15 cellular contexts compared by ENCODE assay signal in genomic region chr9:17318821-17319320, GRCh38.
"Had no signal": no experiment of that assay in that cellular context is flagged by ENCODE, and none has a peak within 500 bp of the region (broad histone marks: within the 10 kb centered on the region; RNA-seq: fewer than 3 reads in every experiment).

No MANE protein-coding gene starts in this region.

- H3K4me3 ChIP-seq: ascending aorta, tibial artery had no signal

- ATAC-seq: esophagus mucosa; stimulated activated naive B cell treated with anti-CD40 and anti-IgM and Interleukin-4, amounts not matched to agents 10 μg/mL and 1 μg/mL and 100 μg/mL, for 72 hours had no signal

- H3K27me3 ChIP-seq: ascending aorta, tibial artery had no signal

- H3K4me1 ChIP-seq: ascending aorta, tibial artery had no signal

- H3K27ac ChIP-seq: ascending aorta, tibial artery had no signal

- H3K9me3 ChIP-seq: ascending aorta, tibial artery had no signal

- DNase-seq: activated CD4-positive, alpha-beta T cell treated with anti-CD3 and anti-CD28 coated beads, Interleukin-2, amount 10 ng/mL, durations not matched to agents 24 days and 14 days; activated CD4-positive, CD25-positive, alpha-beta regulatory T cell; activated CD8-positive, alpha-beta memory T cell treated with anti-CD3 and anti-CD28 coated beads for 24 hours; activated naive CD4-positive, alpha-beta T cell; head of caudate nucleus; nucleus accumbens; stimulated activated CD4-positive, alpha-beta T cell treated with anti-CD3 and anti-CD28 coated beads, Interleukin-2, amount 100 ng/mL, for 48 hours; stimulated activated naive B cell treated with anti-CD40 and anti-IgM and Interleukin-4, amounts not matched to agents 10 μg/mL and 1 μg/mL and 100 μg/mL, for 72 hours; tibial artery had no signal

- H3K36me3 ChIP-seq: ascending aorta, tibial artery had no signal

- FAIRE-seq: colon, endometrium, frontal cortex, urothelium cell line had no signal
